ENCODE assay signal across 13 cellular contexts in genomic region chr3:50167069-50167781, GRCh38. TPM values are rescaled to one million over a fixed set of nuclear protein-coding genes. Genes with fewer than 3 reads are reported as not detected.
DNase-seq lines count a peak whose midpoint lies in the region; ATAC-seq and TF ChIP-seq lines count a peak whose summit lies in the region.
"Had no signal": no experiment of that assay in that cellular context is flagged by ENCODE, and none has a peak within 500 bp of the region (broad histone marks: within the 10 kb centered on the region; RNA-seq: fewer than 3 reads in every experiment).

No MANE protein-coding gene starts in this region.

- no peak overlapping the region for H3K4me3 Mint-ChIP-seq in natural killer cell treated with Interleukin-12 subunit alpha and Interleukin-12 subunit beta and Interleukin-15 and Interleukin-18, amount 100 ng/mL, for 72 hours
- H3K4me3 Mint-ChIP-seq: CD4-positive, CD25-positive, alpha-beta regulatory T cell; T-cell had no signal

- TF ChIP-seq EP300 in Ishikawa (IDR thresholded peaks at IDR 0.05; ENCODE audit: borderline replicate concordance), result peak; percentile 81

- H4K20me1 ChIP-seq in osteoblast (ENCODE audit: insufficient read depth, low read length), result no peaks in the 10 kb centered on the region

- H3K4me2 ChIP-seq in osteoblast (ENCODE audit: insufficient read depth, low read length), result peak overlapping the region; percentile 30

- H2AFZ ChIP-seq in ACC112 (ENCODE audit: low read length, unreplicated experiment) (no peak overlapping the region), osteoblast (ENCODE audit: low read length) (peak overlapping the region; percentile 13)

- no peaks in the 10 kb centered on the region for H3K9me3 ChIP-seq in osteoblast (ENCODE audit: low read depth, low read length)

- no peak for TF ChIP-seq RAD21 in Ishikawa (IDR thresholded peaks at IDR 0.05; ENCODE audit: low read depth)

- TF ChIP-seq CTCF in osteoblast (IDR thresholded peaks at IDR 0.05; ENCODE audit: extremely low read depth, low read depth, low read length), result no peak

- H3K36me3 Mint-ChIP-seq in natural killer cell treated with Interleukin-12 subunit alpha and Interleukin-12 subunit beta and Interleukin-15 and Interleukin-18, amount 100 ng/mL, for 72 hours, result no peaks in the 10 kb centered on the region
- H3K36me3 Mint-ChIP-seq: CD4-positive, CD25-positive, alpha-beta regulatory T cell; T-cell had no signal

- H3K27me3 ChIP-seq in ACC112 (ENCODE audit: insufficient read depth, low read length) (no peaks in the 10 kb centered on the region), osteoblast (ENCODE audit: insufficient read depth, low read length) (no peaks in the 10 kb centered on the region)

- H3K27ac ChIP-seq in ACC112 (ENCODE audit: low read depth, low read length) (peak overlapping the region; percentile 77), epithelial cell of prostate (peak overlapping the region; percentile 94), osteoblast (ENCODE audit: low read depth, low read length) (peak overlapping the region; percentile 64)

- DNase-seq in epithelial cell of prostate (ENCODE audit: low read depth, low spot score) (no peak), osteoblast (ENCODE audit: insufficient read length, low spot score, missing footprints) (no peak), AG08396 (ENCODE audit: low spot score) (no peak)
- no peak for DNase-seq in natural killer cell treated with Interleukin-12 subunit alpha and Interleukin-12 subunit beta and Interleukin-15 and Interleukin-18, amount 100 ng/mL, for 72 hours (ENCODE audit: low spot score)
- DNase-seq: CD4-positive, CD25-positive, alpha-beta regulatory T cell; stimulated activated CD4-positive, alpha-beta T cell treated with anti-CD3 and anti-CD28 coated beads, Interleukin-4, amount 100 ng/mL, for 4 hours; T-cell had no signal

- no peaks in the 10 kb centered on the region for H3K4me1 Mint-ChIP-seq in natural killer cell treated with Interleukin-12 subunit alpha and Interleukin-12 subunit beta and Interleukin-15 and Interleukin-18, amount 100 ng/mL, for 72 hours (ENCODE audit: low read depth in 2 of 2)
- H3K4me1 Mint-ChIP-seq: CD4-positive, CD25-positive, alpha-beta regulatory T cell; T-cell had no signal

- no peaks in the 10 kb centered on the region for H3K36me3 ChIP-seq in ACC112 (ENCODE audit: insufficient read depth, low read length)
- no peaks in the 10 kb centered on the region for H3K36me3 ChIP-seq in osteoblast (ENCODE audit: insufficient read depth, low read length)

- H3K27ac Mint-ChIP-seq in natural killer cell treated with Interleukin-12 subunit alpha and Interleukin-12 subunit beta and Interleukin-15 and Interleukin-18, amount 100 ng/mL, for 72 hours, result no peak overlapping the region
- H3K27ac Mint-ChIP-seq: T-cell had no signal

- no peak for ATAC-seq in natural killer cell treated with Interleukin-12 subunit alpha and Interleukin-12 subunit beta and Interleukin-15 and Interleukin-18, amount 100 ng/mL, for 72 hours
- ATAC-seq in HG03196 (IDR thresholded peaks at IDR 0.05; ENCODE audit: unreplicated experiment), result no peak
- no peak for ATAC-seq in GM19351 (IDR thresholded peaks at IDR 0.05; ENCODE audit: unreplicated experiment)
- ATAC-seq: T-cell had no signal

- no peaks in the 10 kb centered on the region for H3K9me3 Mint-ChIP-seq in natural killer cell treated with Interleukin-12 subunit alpha and Interleukin-12 subunit beta and Interleukin-15 and Interleukin-18, amount 100 ng/mL, for 72 hours
- H3K9me3 Mint-ChIP-seq: CD4-positive, CD25-positive, alpha-beta regulatory T cell; T-cell had no signal

- peaks cover 19% of the 10 kb centered on the region for H3K79me2 ChIP-seq in ACC112 (ENCODE audit: control insufficient read depth, insufficient read depth, low read length, unreplicated experiment)
- H3K79me2 ChIP-seq in osteoblast (ENCODE audit: insufficient read depth, low read length), result peaks cover 44% of the 10 kb centered on the region

- no peak overlapping the region for H3K4me3 ChIP-seq in ACC112 (ENCODE audit: low read depth, low read length)
- no peak overlapping the region for H3K4me3 ChIP-seq in osteoblast (ENCODE audit: insufficient read depth, low read length)

- H3K27me3 Mint-ChIP-seq in natural killer cell treated with Interleukin-12 subunit alpha and Interleukin-12 subunit beta and Interleukin-15 and Interleukin-18, amount 100 ng/mL, for 72 hours, result no peaks in the 10 kb centered on the region
- H3K27me3 Mint-ChIP-seq: CD4-positive, CD25-positive, alpha-beta regulatory T cell; T-cell had no signal

- peaks cover 88% of the 10 kb centered on the region for H3K4me1 ChIP-seq in ACC112 (ENCODE audit: control insufficient read depth, insufficient read depth, low read length, unreplicated experiment)
- peaks cover 63% of the 10 kb centered on the region for H3K4me1 ChIP-seq in osteoblast (ENCODE audit: insufficient read depth, low read length)

TF ChIP-seq in Ishikawa, 13 proteins besides CTCF, POLR2A, EP300 and RAD21:
- no peak; the same call in none of the 2 replicates for TF ChIP-seq ZBTB7A (IDR thresholded peaks at IDR 0.05; ENCODE audit: low read depth)
- TF ChIP-seq USF1 (IDR thresholded peaks at IDR 0.05), result no peak
- no peak for TF ChIP-seq CEBPB (IDR thresholded peaks at IDR 0.05)
- peak; percentile 25; the same call in 1 of the 2 replicates for TF ChIP-seq FOXM1 (IDR thresholded peaks at IDR 0.05; ENCODE audit: borderline replicate concordance, low read depth)
- 0 out of 2 replicates have a peak, but pooled peaks have one; percentile 19 for TF ChIP-seq YY1 (IDR thresholded peaks at IDR 0.05; ENCODE audit: low read depth)
- TF ChIP-seq REST (IDR thresholded peaks at IDR 0.05; ENCODE audit: low read depth), result no peak
- TF ChIP-seq NFIC (IDR thresholded peaks at IDR 0.05), result peak; percentile 62
- TF ChIP-seq TEAD4 (IDR thresholded peaks at IDR 0.05), result peak; percentile 37; the same call in 1 of the 2 replicates
- no peak for TF ChIP-seq EGR1 (IDR thresholded peaks at IDR 0.05)
- TF ChIP-seq TAF1 (IDR thresholded peaks at IDR 0.05; ENCODE audit: low read depth), result no peak
- TF ChIP-seq TCF12 (IDR thresholded peaks at IDR 0.05; ENCODE audit: low read depth), result peak; percentile 78
- no peak for TF ChIP-seq CREB1 (IDR thresholded peaks at IDR 0.05; ENCODE audit: low read depth)
- 0 out of 2 replicates have a peak, but pooled peaks have one; percentile 42 for TF ChIP-seq MAX (IDR thresholded peaks at IDR 0.05)

RNA-seq across cellular contexts. Expression of gene SEMA3F, which starts 12.1 kb away (rescaled TPM):
- 5.1 and 16.5 TPM in 2 replicates for total RNA-seq in osteoblast
- total RNA-seq in natural killer cell treated with Interleukin-12 subunit alpha and Interleukin-12 subunit beta and Interleukin-15 and Interleukin-18, amount 100 ng/mL, for 72 hours, result under 1 TPM; 0.12 to 0.81 TPM

RNA-seq across cellular contexts. Expression of gene GNAT1, which starts 24.2 kb away (rescaled TPM):
- not detected in 2 replicates for total RNA-seq in osteoblast
- not detected for total RNA-seq in natural killer cell treated with Interleukin-12 subunit alpha and Interleukin-12 subunit beta and Interleukin-15 and Interleukin-18, amount 100 ng/mL, for 72 hours
- total RNA-seq: CD4-positive, CD25-positive, alpha-beta regulatory T cell; dermis microvascular lymphatic vessel endothelial cell; lower leg skin had no signal

RNA-seq across cellular contexts. Expression of gene SLC38A3, which starts 37.8 kb away (rescaled TPM):
- 0.29 and 0.36 TPM in 2 replicates for total RNA-seq in osteoblast
- total RNA-seq in natural killer cell treated with Interleukin-12 subunit alpha and Interleukin-12 subunit beta and Interleukin-15 and Interleukin-18, amount 100 ng/mL, for 72 hours, result not detected
- total RNA-seq: CD4-positive, CD25-positive, alpha-beta regulatory T cell had no signal
